Comparison of ENCODE assay signal across 29 cellular contexts in genomic region chr17:17897442-17897841, GRCh38.
A peak's percentile ranks its signal among the peaks of the same experiment; 100 is the strongest.
DNase-seq lines count a peak whose midpoint lies in the region; ATAC-seq lines count a peak whose summit lies in the region.
"Had no signal": no experiment of that assay in that cellular context is flagged by ENCODE, and none has a peak within 500 bp of the region (broad histone marks: within the 10 kb centered on the region; RNA-seq: fewer than 3 reads in every experiment).

No MANE protein-coding gene starts in this region.

- H3K27me3 Mint-ChIP-seq in activated naive CD4-positive, alpha-beta T cell treated with anti-CD3 and anti-CD28 coated beads, Interleukin-2, amount 10 ng/mL, durations not matched to agents 7 days and 5 days = no peaks in the 10 kb centered on the region
- no peaks in the 10 kb centered on the region for H3K27me3 Mint-ChIP-seq in activated CD8-positive, alpha-beta T cell treated with anti-CD3 and anti-CD28 coated beads, Interleukin-2, amount 10 ng/mL, durations not matched to agents 7 days and 5 days (ENCODE audit: low read depth)
- H3K27me3 Mint-ChIP-seq: activated naive CD8-positive, alpha-beta T cell treated with anti-CD3 and anti-CD28 coated beads, Interleukin-2, amount 10 ng/mL, durations not matched to agents 7 days and 5 days; CD8-positive, alpha-beta memory T cell had no signal

- POLR2A ChIA-PET in activated CD8-positive, alpha-beta T cell treated with anti-CD3 and anti-CD28 coated beads, Interleukin-2, amount 10 ng/mL, durations not matched to agents 7 days and 5 days (lab: Charles Lee) = no interaction called here

- DNase-seq in activated naive CD4-positive, alpha-beta T cell treated with anti-CD3 and anti-CD28 coated beads, Interleukin-2, amount 10 ng/mL, durations not matched to agents 7 days and 5 days = no peak
- DNase-seq in activated naive CD4-positive, alpha-beta T cell treated with Interleukin-2 at 50 U/mL for 16 hours = no peak
- DNase-seq in G401 (ENCODE audit: low spot score) = no peak
- no peak for DNase-seq in activated CD8-positive, alpha-beta T cell treated with anti-CD3 and anti-CD28 coated beads, Interleukin-2, amount 10 ng/mL, durations not matched to agents 7 days and 5 days
- DNase-seq: activated CD4-positive, alpha-beta T cell treated with anti-CD3 and anti-CD28 coated beads, Interleukin-2, amount 50 U/mL, for 48 hours; activated naive CD8-positive, alpha-beta T cell treated with anti-CD3 and anti-CD28 coated beads, Interleukin-2, amount 10 ng/mL, durations not matched to agents 7 days and 5 days; CD8-positive, alpha-beta memory T cell; DMS153; dorsolateral prefrontal cortex; kidney glomerular epithelial cell; NCI-H1105; NCI-H446; nephron progenitor cell; OCI-M1; pancreas; right cardiac atrium; spleen; stimulated activated CD4-positive, alpha-beta T cell treated with anti-CD3 and anti-CD28 coated beads, Interleukin-2, amount 100 ng/mL, for 48 hours; substantia nigra; T1000; upper lobe of left lung had no signal

- CTCF ChIA-PET in activated naive CD4-positive, alpha-beta T cell treated with anti-CD3 and anti-CD28 coated beads, Interleukin-2, amount 10 ng/mL, durations not matched to agents 7 days and 5 days (lab: Charles Lee) = interaction anchor here (0.8 to 1.1 kb wide), 2 partner anchors 21 to 150 kb away, joined by 3 read pairs; no protein-coding TSS in a partner anchor
- CTCF ChIA-PET in activated CD8-positive, alpha-beta T cell treated with anti-CD3 and anti-CD28 coated beads, Interleukin-2, amount 10 ng/mL, durations not matched to agents 7 days and 5 days (lab: Charles Lee) = interaction anchor here (1.0 to 1.2 kb wide), 3 partner anchors 10 to 136 kb away, joined by 3 to 4 read pairs (median 3); no protein-coding TSS in a partner anchor

- in situ Hi-C loops in G401 (cut with HindIII; ENCODE audit: low sequenced_read_pairs) = loop anchor here (25.0 kb wide), 1 partner anchor 140 kb away; the partner anchor contains the start of genes ATPAF2 and GID4

- H3K27ac Mint-ChIP-seq in activated naive CD4-positive, alpha-beta T cell treated with anti-CD3 and anti-CD28 coated beads, Interleukin-2, amount 10 ng/mL, durations not matched to agents 7 days and 5 days = peak overlapping the region; percentile 81
- no peak overlapping the region for H3K27ac Mint-ChIP-seq in activated CD8-positive, alpha-beta T cell treated with anti-CD3 and anti-CD28 coated beads, Interleukin-2, amount 10 ng/mL, durations not matched to agents 7 days and 5 days
- H3K27ac Mint-ChIP-seq: activated naive CD8-positive, alpha-beta T cell treated with anti-CD3 and anti-CD28 coated beads, Interleukin-2, amount 10 ng/mL, durations not matched to agents 7 days and 5 days; GM23338; stimulated activated effector memory CD8-positive, alpha-beta T cell treated with anti-CD3 and anti-CD28 coated beads, Interleukin-12 subunit alpha, Interleukin-12 subunit beta, amount 100 ng/mL, for 72 hours; WTC11 had no signal

- H3K36me3 Mint-ChIP-seq in activated naive CD4-positive, alpha-beta T cell treated with anti-CD3 and anti-CD28 coated beads, Interleukin-2, amount 10 ng/mL, durations not matched to agents 7 days and 5 days = peaks cover 32% of the 10 kb centered on the region
- peaks cover 10% of the 10 kb centered on the region for H3K36me3 Mint-ChIP-seq in activated CD8-positive, alpha-beta T cell treated with anti-CD3 and anti-CD28 coated beads, Interleukin-2, amount 10 ng/mL, durations not matched to agents 7 days and 5 days (ENCODE audit: low read depth)
- H3K36me3 Mint-ChIP-seq: WTC11 had no signal

- no peak overlapping the region for H3K4me3 Mint-ChIP-seq in activated naive CD4-positive, alpha-beta T cell treated with anti-CD3 and anti-CD28 coated beads, Interleukin-2, amount 10 ng/mL, durations not matched to agents 7 days and 5 days
- no peak overlapping the region for H3K4me3 Mint-ChIP-seq in activated CD8-positive, alpha-beta T cell treated with anti-CD3 and anti-CD28 coated beads, Interleukin-2, amount 10 ng/mL, durations not matched to agents 7 days and 5 days
- H3K4me3 Mint-ChIP-seq: activated naive CD8-positive, alpha-beta T cell treated with anti-CD3 and anti-CD28 coated beads, Interleukin-2, amount 10 ng/mL, durations not matched to agents 7 days and 5 days; GM23338; nephron progenitor cell; stimulated activated effector memory CD8-positive, alpha-beta T cell treated with anti-CD3 and anti-CD28 coated beads, Interleukin-12 subunit alpha, Interleukin-12 subunit beta, amount 100 ng/mL, for 72 hours; WTC11 had no signal

- H3K4me1 Mint-ChIP-seq in activated naive CD4-positive, alpha-beta T cell treated with anti-CD3 and anti-CD28 coated beads, Interleukin-2, amount 10 ng/mL, durations not matched to agents 7 days and 5 days = peaks cover 24% of the 10 kb centered on the region
- peaks cover 19% of the 10 kb centered on the region for H3K4me1 Mint-ChIP-seq in activated CD8-positive, alpha-beta T cell treated with anti-CD3 and anti-CD28 coated beads, Interleukin-2, amount 10 ng/mL, durations not matched to agents 7 days and 5 days (ENCODE audit: low read depth)
- H3K4me1 Mint-ChIP-seq: stimulated activated effector memory CD8-positive, alpha-beta T cell treated with anti-CD3 and anti-CD28 coated beads, Interleukin-12 subunit alpha, Interleukin-12 subunit beta, amount 100 ng/mL, for 72 hours had no signal

- no peaks in the 10 kb centered on the region for H3K9me3 Mint-ChIP-seq in activated naive CD4-positive, alpha-beta T cell treated with anti-CD3 and anti-CD28 coated beads, Interleukin-2, amount 10 ng/mL, durations not matched to agents 7 days and 5 days
- H3K9me3 Mint-ChIP-seq in activated CD8-positive, alpha-beta T cell treated with anti-CD3 and anti-CD28 coated beads, Interleukin-2, amount 10 ng/mL, durations not matched to agents 7 days and 5 days (ENCODE audit: insufficient read depth) = no peaks in the 10 kb centered on the region
- H3K9me3 Mint-ChIP-seq: activated naive CD8-positive, alpha-beta T cell treated with anti-CD3 and anti-CD28 coated beads, Interleukin-2, amount 10 ng/mL, durations not matched to agents 7 days and 5 days; CD8-positive, alpha-beta memory T cell; GM23338; nephron progenitor cell; stimulated activated effector memory CD8-positive, alpha-beta T cell treated with anti-CD3 and anti-CD28 coated beads, Interleukin-12 subunit alpha, Interleukin-12 subunit beta, amount 100 ng/mL, for 72 hours; WTC11 had no signal

- ATAC-seq in GM21576 (IDR thresholded peaks at IDR 0.05; ENCODE audit: unreplicated experiment) (peak; percentile 55), HG03460 (IDR thresholded peaks at IDR 0.05; ENCODE audit: unreplicated experiment) (peak; percentile 41), HG03469 (IDR thresholded peaks at IDR 0.05; ENCODE audit: unreplicated experiment) (no peak), HG03039 (IDR thresholded peaks at IDR 0.05; ENCODE audit: unreplicated experiment) (no peak)
- ATAC-seq in activated CD8-positive, alpha-beta T cell treated with anti-CD3 and anti-CD28 coated beads, Interleukin-2, amount 10 ng/mL, durations not matched to agents 7 days and 5 days = no peak
- ATAC-seq: GM23338; pancreas; right cardiac atrium; Right ventricle myocardium inferior; stimulated activated effector memory CD8-positive, alpha-beta T cell treated with anti-CD3 and anti-CD28 coated beads, Interleukin-12 subunit alpha, Interleukin-12 subunit beta, amount 100 ng/mL, for 72 hours; WTC11 had no signal

Comparison
In these comparisons a context has a peak if more than half of its experiments do, and no peak if none do; other contexts are left out.
1. ATAC-seq: peak in GM21576 (single experiment) and HG03460 (single experiment); none in HG03469 (single experiment), HG03039 (single experiment) and activated CD8-positive, alpha-beta T cell treated with anti-CD3 and anti-CD28 coated beads, Interleukin-2, amount 10 ng/mL, durations not matched to agents 7 days and 5 days (single experiment).